ENCODE assay signal across 8 cellular contexts in genomic region chr7:66043681-66044497, GRCh38. TPM values are rescaled to one million over a fixed set of nuclear protein-coding genes. Genes with fewer than 3 reads are reported as not detected.
A peak's percentile ranks its signal among the peaks of the same experiment; 100 is the strongest.
DNase-seq lines count a peak whose midpoint lies in the region; ATAC-seq, FAIRE-seq and TF ChIP-seq lines count a peak whose summit lies in the region.

No MANE protein-coding gene starts in this region.

- H3K27me3 ChIP-seq in H1 (replicated peaks in 1 of 4; ENCODE audit: control insufficient read depth in 3 of 4, extremely low read depth in 1 of 4, insufficient read depth in 3 of 4, low read length in 3 of 4): no peaks in the 10 kb centered on the region; a peak in 2 of 7 replicates

- WGBS in H1 (ENCODE audit: extremely low coverage in 1 of 2, insufficient coverage in 1 of 2, insufficient read length in 1 of 2, insufficient replicate concordance in 2 of 2, low coverage in 1 of 2, low lambda C conversion rate in 2 of 2, missing lambda C conversion rate in 1 of 2), 2 experiments: 54% methylated on average over 39 of the region's 49 CpGs; no CpG with 5 or more reads in 1 of the 2 experiments

- no peak overlapping the region for H4K5ac ChIP-seq in H1 (ENCODE audit: insufficient read length, low read depth, low read length)

- no peak for FAIRE-seq in H1 (lab: Jason Lieb, UNC)

- H2AFZ ChIP-seq in H1 (ENCODE audit: low read length): peak overlapping the region; percentile 99

- no peak overlapping the region for H3K4ac ChIP-seq in H1 (replicated peaks; ENCODE audit: insufficient read length, low read depth, low read length)

- H3K9me3 ChIP-seq in H1 (ENCODE audit: insufficient read depth in 2 of 2, low read depth in 1 of 2, low read length in 1 of 2): no peaks in the 10 kb centered on the region

- H3K4me2 ChIP-seq in H1 (ENCODE audit: insufficient read depth in 1 of 2, low read depth in 2 of 2, low read length in 2 of 2): peak overlapping the region; percentile 45 to 75; a peak in 3 of 4 replicates

- peak overlapping the region; percentile 9 to 60 (median 50); a peak in 6 of 8 replicates for H3K4me3 ChIP-seq in H1 (ENCODE audit: extremely low read depth in 1 of 4, insufficient read depth in 2 of 4, low read depth in 3 of 4, low read length in 4 of 4)

- H2AK5ac ChIP-seq in H1 (ENCODE audit: low read depth, low read length): no peak overlapping the region

- no peak overlapping the region for H2BK20ac ChIP-seq in H1 (ENCODE audit: low read length)

- H3K36me3 ChIP-seq in H1 (ENCODE audit: control insufficient read depth in 2 of 4, insufficient read depth in 4 of 4, low read length in 3 of 4): no peaks in the 10 kb centered on the region

- peak overlapping the region in 2 of 4 experiments; percentile 42 to 61; a peak in 4 of 7 replicates for H3K9ac ChIP-seq in H1 (replicated peaks in 1 of 4; ENCODE audit: extremely low read depth in 1 of 4, low read depth in 3 of 4, low read length in 3 of 4)

- H3K4me1 Mint-ChIP-seq in memory B cell: peaks cover 6% of the 10 kb centered on the region
- peaks cover 13% of the 10 kb centered on the region for H3K4me1 Mint-ChIP-seq in stimulated activated effector memory CD8-positive, alpha-beta T cell treated with anti-CD3 and anti-CD28 coated beads, Interleukin-12 subunit alpha, Interleukin-12 subunit beta, amount 100 ng/mL, for 72 hours

- H3K56ac ChIP-seq in H1 (replicated peaks; ENCODE audit: insufficient read length, low read depth, low read length): no peak overlapping the region

- no peak for TF ChIP-seq RAD21 in H1 (IDR thresholded peaks at IDR 0.05 in 1 of 2, conservative IDR thresholded peaks at IDR 0.05 in 1 of 2; ENCODE audit: low read depth in 2 of 2, low read length in 2 of 2)

- POLR2A ChIA-PET in H1 (lab: Charles Lee; ENCODE audit: partially characterized antibody): interaction anchor here (1.2 to 1.4 kb wide), 3 partner anchors 32 to 293 kb away, joined by 3 read pairs; partner anchors contain the start of genes ASL and CRCP

- peak overlapping the region; percentile 40 for H3K27ac Mint-ChIP-seq in memory B cell
- no peak overlapping the region for H3K27ac Mint-ChIP-seq in stimulated activated effector memory CD8-positive, alpha-beta T cell treated with anti-CD3 and anti-CD28 coated beads, Interleukin-12 subunit alpha, Interleukin-12 subunit beta, amount 100 ng/mL, for 72 hours

- H3K18ac ChIP-seq in H1 (ENCODE audit: extremely low read depth, low read length): no peak overlapping the region; the same call in 1 of the 2 replicates

- H3K36me3 Mint-ChIP-seq in memory B cell: no peaks in the 10 kb centered on the region
- H3K36me3 Mint-ChIP-seq in stimulated activated effector memory CD8-positive, alpha-beta T cell treated with anti-CD3 and anti-CD28 coated beads, Interleukin-12 subunit alpha, Interleukin-12 subunit beta, amount 100 ng/mL, for 72 hours: no peaks in the 10 kb centered on the region

- H4K91ac ChIP-seq in H1 (replicated peaks; ENCODE audit: insufficient read length, low read length): peak overlapping the region; percentile 85

- no peak overlapping the region for H2BK15ac ChIP-seq in H1 (ENCODE audit: low read length)

- H2BK12ac ChIP-seq in H1 (ENCODE audit: low read depth, low read length): peak overlapping the region; percentile 27; the same call in 1 of the 2 replicates

- TF ChIP-seq CTCF in H1 (IDR thresholded peaks at IDR 0.05; ENCODE audit: control extremely low read depth in 1 of 3, insufficient read depth in 1 of 3, low read depth in 1 of 3, low read length in 3 of 3): no peak

- no peaks in the 10 kb centered on the region for H3K79me1 ChIP-seq in H1 (ENCODE audit: low read depth, low read length)

- TF ChIP-seq POLR2A in H1 (IDR thresholded peaks at IDR 0.05; ENCODE audit: control extremely low read depth in 1 of 2, low read depth in 2 of 2, low read length in 2 of 2): 0 out of 3 replicates have a peak, but pooled peaks of 1 of the 2 experiments have one; percentile 36

- H2BK5ac ChIP-seq in H1 (ENCODE audit: low read depth, low read length): no peak overlapping the region

- no peak for TF ChIP-seq EP300 in H1 (IDR thresholded peaks at IDR 0.05; ENCODE audit: borderline replicate concordance in 1 of 2, low read depth in 2 of 2, low read length in 2 of 2)

- H3K27ac ChIP-seq in H1 (ENCODE audit: low read depth, low read length): no peak overlapping the region

- ATAC-seq in activated CD4-positive, CD25-positive, alpha-beta regulatory T cell treated with anti-CD3 and anti-CD28 coated beads, Interleukin-2, amount 50 U/mL, for 24 hours: peak; percentile 30 to 42
- peak; percentile 79 for ATAC-seq in memory B cell (ENCODE audit: low read depth)
- ATAC-seq in stimulated activated effector memory CD8-positive, alpha-beta T cell treated with anti-CD3 and anti-CD28 coated beads, Interleukin-12 subunit alpha, Interleukin-12 subunit beta, amount 100 ng/mL, for 72 hours: peak; percentile 63

- peak overlapping the region; percentile 89; the same call in 1 of the 2 replicates for H4K8ac ChIP-seq in H1 (ENCODE audit: extremely low read depth, insufficient read depth, low read length)

- H3K14ac ChIP-seq in H1 (ENCODE audit: insufficient read length): no peak overlapping the region

- peaks cover 13% of the 10 kb centered on the region for H3K27me3 Mint-ChIP-seq in memory B cell

- H3K23me2 ChIP-seq in H1 (ENCODE audit: low read depth, low read length): no peaks in the 10 kb centered on the region; the same call in 1 of the 2 replicates

- CTCF ChIA-PET in H1 (lab: Charles Lee; ENCODE audit: partially characterized antibody): interaction anchor here (0.5 kb wide), 1 partner anchor 8 kb away, joined by 3 read pairs; no protein-coding TSS in a partner anchor

- no peaks in the 10 kb centered on the region for H4K20me1 ChIP-seq in H1 (replicated peaks in 1 of 2; ENCODE audit: control insufficient read depth in 1 of 2, insufficient read depth in 2 of 2, low read length in 2 of 2)

- H3K9me3 Mint-ChIP-seq in memory B cell: no peaks in the 10 kb centered on the region
- H3K9me3 Mint-ChIP-seq in stimulated activated effector memory CD8-positive, alpha-beta T cell treated with anti-CD3 and anti-CD28 coated beads, Interleukin-12 subunit alpha, Interleukin-12 subunit beta, amount 100 ng/mL, for 72 hours: no peaks in the 10 kb centered on the region

- H3K23ac ChIP-seq in H1 (ENCODE audit: insufficient read length): no peak overlapping the region

- no peaks in the 10 kb centered on the region for H3K79me2 ChIP-seq in H1 (ENCODE audit: control insufficient read depth in 1 of 2, insufficient read depth in 2 of 2, low read length in 2 of 2)

- peaks cover 0 to 6% (median 3%) of the 10 kb centered on the region in 4 experiments; a peak in 2 of 7 replicates for H3K4me1 ChIP-seq in H1 (replicated peaks in 1 of 4; ENCODE audit: control insufficient read depth in 3 of 4, insufficient read depth in 4 of 4, low read length in 3 of 4)

- no peak overlapping the region for H2BK120ac ChIP-seq in H1 (replicated peaks; ENCODE audit: low read depth, low read length)

- DNase-seq in activated gamma-delta T cell treated with Interleukin-2 at 50 U/mL for 16 hours: peak; percentile 13
- no peak for DNase-seq in activated gamma-delta T cell (lab: John Stamatoyannopoulos, UW)
- DNase-seq in H1 (ENCODE audit: low read depth in 1 of 2, low spot score in 2 of 2): peak in 1 of 2 experiments; percentile 49
- peak; percentile 14 to 31 for DNase-seq in memory B cell (ENCODE audit: low spot score in 2 of 2)
- no peak for DNase-seq in stimulated activated effector memory CD8-positive, alpha-beta T cell treated with anti-CD3 and anti-CD28 coated beads, Interleukin-12 subunit alpha, Interleukin-12 subunit beta, amount 100 ng/mL, for 72 hours (ENCODE audit: low spot score in 2 of 2)
- no peak for DNase-seq in D341Med (ENCODE audit: low spot score)
- DNase-seq in COR-L47 (lab: John Stamatoyannopoulos, UW): no peak

- peak overlapping the region; percentile 80 for H3K4me3 Mint-ChIP-seq in memory B cell
- H3K4me3 Mint-ChIP-seq in stimulated activated effector memory CD8-positive, alpha-beta T cell treated with anti-CD3 and anti-CD28 coated beads, Interleukin-12 subunit alpha, Interleukin-12 subunit beta, amount 100 ng/mL, for 72 hours: peak overlapping the region; percentile 61

TF ChIP-seq in H1, 55 proteins besides CTCF, POLR2A, EP300 and RAD21 (continues in another document):
- TF ChIP-seq NANOG (IDR thresholded peaks at IDR 0.05; ENCODE audit: insufficient read depth, low read depth, low read length, poor library complexity, severe bottlenecking): no peak
- no peak for TF ChIP-seq CEBPB (IDR thresholded peaks at IDR 0.05; ENCODE audit: low read depth, low read length)
- no peak for TF ChIP-seq POLR2AphosphoS5 (IDR thresholded peaks at IDR 0.05; ENCODE audit: low read depth, low read length)
- TF ChIP-seq GTF2F1 (IDR thresholded peaks at IDR 0.05; ENCODE audit: borderline replicate concordance, low read depth, low read length): no peak
- TF ChIP-seq SAP30 (IDR thresholded peaks at IDR 0.05; ENCODE audit: insufficient read depth, insufficient replicate concordance, low read length): no peak
- no peak for TF ChIP-seq USF2 (IDR thresholded peaks at IDR 0.05; ENCODE audit: low read length)
- no peak for TF ChIP-seq SP2 (IDR thresholded peaks at IDR 0.05; ENCODE audit: low read length)
- TF ChIP-seq SIN3A (conservative IDR thresholded peaks at IDR 0.05 in 1 of 2, IDR thresholded peaks at IDR 0.05 in 1 of 2; ENCODE audit: low read depth in 1 of 2, low read length in 2 of 2): 0 out of 4 replicates have a peak, but pooled peaks of 1 of the 2 experiments have one; percentile 20
- TF ChIP-seq MAFK (IDR thresholded peaks at IDR 0.05; ENCODE audit: low read depth, low read length): no peak
- no peak for TF ChIP-seq PHF8 (conservative IDR thresholded peaks at IDR 0.05; ENCODE audit: low read depth, low read length)
- no peak for TF ChIP-seq TAF1 (IDR thresholded peaks at IDR 0.05; ENCODE audit: low read depth, low read length)

RNA-seq across cellular contexts. Expression of gene ASL, which starts 31.7 kb away (rescaled TPM):
- 23.3 and 23.4 TPM in 2 replicates for total RNA-seq in H1 (2021; fragmentation: NEBNext Ultra II Directional; extraction: Animal tissue kit (Norgen Biotek cat#: 25700))
- 35.3 and 44.9 TPM in 2 replicates for polyA plus RNA-seq in H1 (2011; rRNA removed)
- 40.5 TPM for polyA plus RNA-seq in H1 (2011; cell fraction: cytosol; rRNA removed)
- polyA plus RNA-seq in H1 (2011; cell fraction: nucleus; rRNA removed): 94.7 TPM
- 27.1 to 38.6 TPM (median 35.5 TPM) in 4 replicates for polyA plus RNA-seq in H1 (2012, experiment 1 of 2)
- polyA plus RNA-seq in H1 (2012, experiment 2 of 2): 62.0 TPM
- 16.1 TPM for polyA plus RNA-seq in H1 (2013, experiment 1 of 2)
- polyA plus RNA-seq in H1 (2013, experiment 2 of 2): 14.4 TPM
- polyA minus RNA-seq in H1 (2011; rRNA and poly(A)+ RNA removed): 19.5 and 23.7 TPM in 2 replicates
- polyA minus RNA-seq in H1 (2011; cell fraction: cytosol; rRNA and poly(A)+ RNA removed): 17.3 TPM
- 25.6 TPM for polyA minus RNA-seq in H1 (2011; cell fraction: nucleus; rRNA and poly(A)+ RNA removed)

Comparison
In these comparisons a context has a peak if more than half of its experiments do, and no peak if none do; other contexts are left out.
1. DNase-seq: peak in activated gamma-delta T cell treated with Interleukin-2 at 50 U/mL for 16 hours (single experiment) and memory B cell (2 of 2); none in activated gamma-delta T cell (single experiment), stimulated activated effector memory CD8-positive, alpha-beta T cell treated with anti-CD3 and anti-CD28 coated beads, Interleukin-12 subunit alpha, Interleukin-12 subunit beta, amount 100 ng/mL, for 72 hours (0 of 2), D341Med (single experiment) and COR-L47 (single experiment).
2. Peak in every context shown above with its lines, with median percentiles within 50 percentile points of each other: ATAC-seq.